Comparison of ENCODE assay signal across 9 cellular contexts in the genomic region with DNA sequence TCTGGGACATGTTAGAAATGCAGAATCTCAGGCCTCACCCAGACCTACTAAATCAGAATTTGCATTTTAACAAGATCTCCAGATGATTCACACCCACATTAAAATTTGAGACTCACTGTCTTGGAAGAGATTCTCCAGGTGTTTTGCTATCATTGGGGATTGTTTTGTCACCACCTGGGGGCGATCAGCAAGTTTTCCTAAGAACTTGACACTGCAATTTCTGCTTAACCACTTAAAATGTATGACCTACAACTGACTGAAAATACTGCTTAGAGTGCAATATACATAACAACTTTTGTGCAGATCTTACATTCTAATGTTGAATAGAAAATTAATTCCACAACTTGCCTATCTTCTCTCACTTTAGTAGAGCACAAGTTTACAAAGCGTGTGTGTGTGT. TPM values are rescaled to one million over a fixed set of nuclear protein-coding genes. Genes with fewer than 3 reads are reported as not detected.
DNase-seq lines count a peak whose midpoint lies in the region; ATAC-seq and TF ChIP-seq lines count a peak whose summit lies in the region.
"Had no signal": no experiment of that assay in that cellular context is flagged by ENCODE, and none has a peak within 500 bp of the region (broad histone marks: within the 10 kb centered on the region; RNA-seq: fewer than 3 reads in every experiment).

No MANE protein-coding gene starts in this region.

- intact Hi-C loops in colonic mucosa (cut with DNase I) (no loop called here), upper lobe of right lung (cut with DNase I) (no loop called here)

- H3K4me1 ChIP-seq in colonic mucosa (no peaks in the 10 kb centered on the region), upper lobe of right lung (no peaks in the 10 kb centered on the region)

- no peak overlapping the region for H3K27ac ChIP-seq in colonic mucosa
- no peak overlapping the region for H3K27ac ChIP-seq in upper lobe of right lung

- H3K27me3 ChIP-seq in colonic mucosa (no peaks in the 10 kb centered on the region), upper lobe of right lung (no peaks in the 10 kb centered on the region)

- TF ChIP-seq CTCF in colonic mucosa (IDR thresholded peaks at IDR 0.05) (peak; percentile 10), upper lobe of right lung (IDR thresholded peaks at IDR 0.05) (peak; percentile 9)

- no peak overlapping the region for H3K9ac ChIP-seq in colonic mucosa (ENCODE audit: low read depth in 2 of 2, low read length in 2 of 2)

- no peaks in the 10 kb centered on the region for H3K9me3 ChIP-seq in colonic mucosa
- H3K9me3 ChIP-seq in upper lobe of right lung: no peaks in the 10 kb centered on the region

- DNase-seq in stimulated activated CD4-positive, alpha-beta T cell treated with anti-CD3 and anti-CD28 coated beads, Interleukin-15, amount 100 ng/mL, for 24 hours: peak; percentile 20
- no peak for DNase-seq in stimulated activated CD4-positive, alpha-beta T cell treated with anti-CD3 and anti-CD28 coated beads, Interleukin-12 subunit alpha, Interleukin-12 subunit beta, amount 100 ng/mL, for 4 hours
- peak; percentile 39 for DNase-seq in NAMALWA (ENCODE audit: low spot score)
- no peak for DNase-seq in colonic mucosa
- DNase-seq in upper lobe of right lung: no peak
- DNase-seq in epidermal melanocyte (ENCODE audit: insufficient read length, low spot score): no peak
- DNase-seq: KG1 had no signal

- H3K36me3 ChIP-seq in colonic mucosa: no peaks in the 10 kb centered on the region
- H3K36me3 ChIP-seq in upper lobe of right lung: no peaks in the 10 kb centered on the region

- no peak overlapping the region for H3K4me3 ChIP-seq in colonic mucosa
- H3K4me3 ChIP-seq in upper lobe of right lung: no peak overlapping the region

- ATAC-seq in upper lobe of right lung (no peak), HG03460 (IDR thresholded peaks at IDR 0.05; ENCODE audit: unreplicated experiment) (no peak), HG02852 (IDR thresholded peaks at IDR 0.05; ENCODE audit: unreplicated experiment) (no peak)

RNA-seq across cellular contexts. Expression of gene ITGA4, which starts 18.9 kb away (rescaled TPM):
- total RNA-seq in colonic mucosa (1 to 10 TPM; 4.1 to 6.7 TPM), upper lobe of right lung (18.4 TPM)

Comparison
In these comparisons a context has a peak if more than half of its experiments do, and no peak if none do; other contexts are left out.
1. DNase-seq: peak in stimulated activated CD4-positive, alpha-beta T cell treated with anti-CD3 and anti-CD28 coated beads, Interleukin-15, amount 100 ng/mL, for 24 hours (single experiment) and NAMALWA (single experiment); none in stimulated activated CD4-positive, alpha-beta T cell treated with anti-CD3 and anti-CD28 coated beads, Interleukin-12 subunit alpha, Interleukin-12 subunit beta, amount 100 ng/mL, for 4 hours (single experiment), colonic mucosa (single experiment), upper lobe of right lung (single experiment) and epidermal melanocyte (single experiment).